Comparison of ENCODE assay signal across 9 cellular contexts in genomic region chr16:89561195-89562026, GRCh38. TPM values are rescaled to one million over a fixed set of nuclear protein-coding genes. Genes with fewer than 3 reads are reported as not detected.
DNase-seq lines count a peak whose midpoint lies in the region; ATAC-seq and TF ChIP-seq lines count a peak whose summit lies in the region.
"Had no signal": no experiment of that assay in that cellular context is flagged by ENCODE, and none has a peak within 500 bp of the region (broad histone marks: within the 10 kb centered on the region; RNA-seq: fewer than 3 reads in every experiment).

No MANE protein-coding gene starts in this region.

- H3K27ac ChIP-seq in left lung: peak overlapping the region; percentile 98 to 99
- H3K27ac ChIP-seq in thyroid gland: peak overlapping the region; percentile 92 to 99 (median 95)

- H3K9me3 ChIP-seq in left lung (no peaks in the 10 kb centered on the region), thyroid gland (no peaks in the 10 kb centered on the region)

- TF ChIP-seq POLR2A in thyroid gland (IDR thresholded peaks at IDR 0.05): no peak

- peaks cover 50% of the 10 kb centered on the region for H3K36me3 Mint-ChIP-seq in activated naive CD8-positive, alpha-beta T cell treated with anti-CD3 and anti-CD28 coated beads, Interleukin-2, amount 50 U/mL, for 24 hours (ENCODE audit: low read depth)

- H3K4me3 ChIP-seq in left lung (peak overlapping the region; percentile 88 to 95), thyroid gland (replicated peaks in 1 of 3) (peak overlapping the region; percentile 61 to 97 (median 82))

- H3K4me1 Mint-ChIP-seq in activated naive CD8-positive, alpha-beta T cell treated with anti-CD3 and anti-CD28 coated beads, Interleukin-2, amount 50 U/mL, for 24 hours: peaks cover 61% of the 10 kb centered on the region

- H3K27me3 ChIP-seq in left lung (no peaks in the 10 kb centered on the region), thyroid gland (no peaks in the 10 kb centered on the region)

- H3K4me3 Mint-ChIP-seq in activated naive CD8-positive, alpha-beta T cell treated with anti-CD3 and anti-CD28 coated beads, Interleukin-2, amount 50 U/mL, for 24 hours: peak overlapping the region; percentile 97

- H3K9me3 Mint-ChIP-seq in activated naive CD8-positive, alpha-beta T cell treated with anti-CD3 and anti-CD28 coated beads, Interleukin-2, amount 50 U/mL, for 24 hours: no peaks in the 10 kb centered on the region

- H3K36me3 ChIP-seq in left lung: peaks cover 0 to 49% of the 10 kb centered on the region in 2 donors
- peaks cover 40% of the 10 kb centered on the region in 2 donors for H3K36me3 ChIP-seq in thyroid gland

- intact Hi-C loops in left lung (cut with DNase I): no loop called here
- intact Hi-C loops in thyroid gland (cut with DNase I): no loop called here

- DNase-seq in activated CD4-positive, alpha-beta T cell treated with anti-CD3 and anti-CD28 coated beads, Interleukin-2, amount 50 U/mL, for 1 hour: peak; percentile 20
- DNase-seq in activated CD4-positive, alpha-beta T cell treated with anti-CD3 and anti-CD28 coated beads for 48 hours: no peak
- no peak for DNase-seq in activated naive CD8-positive, alpha-beta T cell treated with anti-CD3 and anti-CD28 coated beads, Interleukin-2, amount 50 U/mL, for 24 hours
- DNase-seq in left lung: no peak
- no peak for DNase-seq in thyroid gland
- DNase-seq in NCI-H446 (lab: John Stamatoyannopoulos, UW): no peak

- no peak for ATAC-seq in activated naive CD8-positive, alpha-beta T cell treated with anti-CD3 and anti-CD28 coated beads, Interleukin-2, amount 50 U/mL, for 24 hours
- no peak for ATAC-seq in left lung
- no peak for ATAC-seq in GM18870 (IDR thresholded peaks at IDR 0.05; ENCODE audit: unreplicated experiment)
- no peak for ATAC-seq in HG03342 (IDR thresholded peaks at IDR 0.05; ENCODE audit: unreplicated experiment)

- WGBS in thyroid gland, 2 donors: 39 to 51% methylated on average over 18 to 25 of the region's 55 CpGs

- H3K4me1 ChIP-seq in left lung (peaks cover 16 to 83% of the 10 kb centered on the region in 2 donors), thyroid gland (peaks cover 22 to 38% of the 10 kb centered on the region in 2 donors)

- TF ChIP-seq CTCF in left lung (IDR thresholded peaks at IDR 0.05) (no peak), thyroid gland (IDR thresholded peaks at IDR 0.05) (no peak)

- H3K27ac Mint-ChIP-seq in activated naive CD8-positive, alpha-beta T cell treated with anti-CD3 and anti-CD28 coated beads, Interleukin-2, amount 50 U/mL, for 24 hours: peak overlapping the region; percentile 94

- H3K27me3 Mint-ChIP-seq in activated naive CD8-positive, alpha-beta T cell treated with anti-CD3 and anti-CD28 coated beads, Interleukin-2, amount 50 U/mL, for 24 hours: no peaks in the 10 kb centered on the region

RNA-seq across cellular contexts. Expression of gene RPL13, which starts 0.9 kb away (rescaled TPM):
- 1,000 to 10,000 TPM; 1,639 to 1,736 TPM for total RNA-seq in left lung
- total RNA-seq in thyroid gland: 1,000 to 10,000 TPM; 5,127 to 8,436 (median 6,104) TPM

RNA-seq across cellular contexts. Expression of gene CPNE7, which starts 14.1 kb away (rescaled TPM):
- total RNA-seq in left lung: 1 to 10 TPM in 1 of 2 donors, under 1 TPM in 1; 0.50 to 1.3 TPM
- total RNA-seq in thyroid gland: 1 to 10 TPM in 1 of 4 donors, under 1 TPM in 1, not detected in 2; 0.44 to 1.1 TPM

RNA-seq across cellular contexts. Expression of gene DPEP1, which starts 52.0 kb away (rescaled TPM):
- total RNA-seq in left lung (1 to 10 TPM in 1 of 2 donors, under 1 TPM in 1; 0.31 to 2.5 TPM), thyroid gland (1 to 10 TPM in 2 of 4 donors, under 1 TPM in 2; 0.29 to 5.0 (median 1.3) TPM)
- total RNA-seq: Daoy had no signal

RNA-seq across cellular contexts. Expression of gene SPG7, which starts 53.2 kb away (rescaled TPM):
- total RNA-seq in left lung (10 to 100 TPM; 79.3 to 79.5 TPM), thyroid gland (100 to 1,000 TPM; 218 to 392 (median 285) TPM)
